ENCODE assay signal across 30 cellular contexts in the genomic region with DNA sequence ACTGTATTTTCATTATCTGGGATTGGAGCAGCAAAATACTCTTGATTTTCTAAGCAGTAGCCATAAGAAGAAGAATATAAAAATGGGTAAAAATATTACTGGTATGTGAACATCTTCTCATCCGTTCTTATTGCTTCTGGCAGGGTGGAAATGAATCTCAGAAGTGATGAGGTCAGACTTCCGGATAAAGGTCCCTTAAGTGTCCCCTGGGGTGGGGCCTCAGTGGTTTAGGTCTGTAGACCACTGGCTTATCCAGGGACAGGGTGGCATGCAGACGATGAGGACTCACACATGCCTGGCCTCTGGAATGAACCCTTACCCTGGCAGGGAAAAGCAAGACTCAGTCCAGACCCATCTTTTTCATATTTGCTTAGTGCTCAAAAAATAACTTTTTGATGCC.
DNase-seq lines count a peak whose midpoint lies in the region; ATAC-seq and TF ChIP-seq lines count a peak whose summit lies in the region.
"Had no signal": no experiment of that assay in that cellular context is flagged by ENCODE, and none has a peak within 500 bp of the region (broad histone marks: within the 10 kb centered on the region; RNA-seq: fewer than 3 reads in every experiment).

No MANE protein-coding gene starts in this region.

- H3K27ac Mint-ChIP-seq in central memory CD8-positive, alpha-beta T cell (ENCODE audit: low read depth), result peak overlapping the region; percentile 67
- H3K27ac Mint-ChIP-seq in activated T-helper 2 cell treated with anti-CD3 and anti-CD28 coated beads, Interferon-gamma antibody, Interleukin-2, Interleukin-4, amounts not matched to agents 10 μg/mL and 5 μg/mL and 100 μg/mL, durations not matched to agents 14 hours and 24 hours and 36 hours, result no peak overlapping the region
- H3K27ac Mint-ChIP-seq: activated T-cell treated with anti-CD3 and anti-CD28 coated beads, Interleukin-2, amount 50 U/mL, for 24 hours; nephron progenitor cell had no signal

- TF ChIP-seq CTCF in left ventricle myocardium inferior (IDR thresholded peaks at IDR 0.05; ENCODE audit: borderline replicate concordance), result no peak

- H3K27ac ChIP-seq in left ventricle myocardium inferior (replicated peaks) (peak overlapping the region; percentile 36), skeletal muscle tissue (ENCODE audit: low read depth, low read length) (peak overlapping the region; percentile 52)
- H3K27ac ChIP-seq: A549, pancreas, PC-9, VCaP had no signal

- intact Hi-C loops in left ventricle myocardium inferior (cut with micrococcal nuclease), result no loop called here
- intact Hi-C loops in activated T-helper 2 cell treated with anti-CD3 and anti-CD28 coated beads, Interferon-gamma antibody, Interleukin-2, Interleukin-4, amounts not matched to agents 10 μg/mL and 5 μg/mL and 100 μg/mL, durations not matched to agents 14 hours and 24 hours and 36 hours (cut with micrococcal nuclease), result no loop called here

- H3K27me3 ChIP-seq in left ventricle myocardium inferior (ENCODE audit: low read depth), result no peaks in the 10 kb centered on the region
- H3K27me3 ChIP-seq in skeletal muscle tissue (ENCODE audit: control insufficient read depth in 3 of 3, insufficient read depth in 3 of 3, low read length in 3 of 3), result no peaks in the 10 kb centered on the region
- H3K27me3 ChIP-seq: adrenal gland, pancreas had no signal

- H3K4me3 ChIP-seq in left ventricle myocardium inferior (no peak overlapping the region), skeletal muscle tissue (ENCODE audit: low read length in 3 of 3) (no peak overlapping the region)
- H3K4me3 ChIP-seq: A549, adrenal gland, mucosa of descending colon, pancreas, PC-9 had no signal

- no peak overlapping the region for H3K4me3 Mint-ChIP-seq in central memory CD8-positive, alpha-beta T cell
- no peak overlapping the region for H3K4me3 Mint-ChIP-seq in activated T-helper 2 cell treated with anti-CD3 and anti-CD28 coated beads, Interferon-gamma antibody, Interleukin-2, Interleukin-4, amounts not matched to agents 10 μg/mL and 5 μg/mL and 100 μg/mL, durations not matched to agents 14 hours and 24 hours and 36 hours (ENCODE audit: low read depth)
- H3K4me3 Mint-ChIP-seq: activated T-cell treated with anti-CD3 and anti-CD28 coated beads, Interleukin-2, amount 50 U/mL, for 24 hours; nephron progenitor cell; stimulated activated naive B cell treated with anti-CD40 and anti-IgM and Interleukin-4, amounts not matched to agents 10 μg/mL and 1 μg/mL and 100 μg/mL, for 72 hours had no signal

- no peak for ATAC-seq in central memory CD8-positive, alpha-beta T cell (replicated peaks; ENCODE audit: extremely low read depth, poor library complexity, severe bottlenecking)
- ATAC-seq in HG02938 (IDR thresholded peaks at IDR 0.05; ENCODE audit: unreplicated experiment), result no peak
- ATAC-seq: A549; mucosa of descending colon; pancreas; stimulated activated naive B cell treated with anti-CD40 and anti-IgM and Interleukin-4, amounts not matched to agents 10 μg/mL and 1 μg/mL and 100 μg/mL, for 72 hours had no signal

- H3K36me3 ChIP-seq in left ventricle myocardium inferior (no peaks in the 10 kb centered on the region), skeletal muscle tissue (ENCODE audit: control insufficient read depth in 3 of 3, insufficient read depth in 3 of 3, low read length in 3 of 3) (no peaks in the 10 kb centered on the region)
- H3K36me3 ChIP-seq: adrenal gland, BE2C, pancreas had no signal

- H3K9me3 Mint-ChIP-seq in central memory CD8-positive, alpha-beta T cell, result no peaks in the 10 kb centered on the region
- no peaks in the 10 kb centered on the region for H3K9me3 Mint-ChIP-seq in activated T-helper 2 cell treated with anti-CD3 and anti-CD28 coated beads, Interferon-gamma antibody, Interleukin-2, Interleukin-4, amounts not matched to agents 10 μg/mL and 5 μg/mL and 100 μg/mL, durations not matched to agents 14 hours and 24 hours and 36 hours
- H3K9me3 Mint-ChIP-seq: activated T-cell treated with anti-CD3 and anti-CD28 coated beads, Interleukin-2, amount 50 U/mL, for 24 hours; nephron progenitor cell; stimulated activated naive B cell treated with anti-CD40 and anti-IgM and Interleukin-4, amounts not matched to agents 10 μg/mL and 1 μg/mL and 100 μg/mL, for 72 hours had no signal

- peak; percentile 38 for DNase-seq in AG20443 (ENCODE audit: low spot score)
- no peak for DNase-seq in central memory CD8-positive, alpha-beta T cell (ENCODE audit: low spot score in 2 of 2)
- no peak for DNase-seq in left ventricle myocardium inferior
- no peak for DNase-seq in activated T-helper 2 cell treated with anti-CD3 and anti-CD28 coated beads, Interferon-gamma antibody, Interleukin-2, Interleukin-4, amounts not matched to agents 10 μg/mL and 5 μg/mL and 100 μg/mL, durations not matched to agents 14 hours and 24 hours and 36 hours (ENCODE audit: low spot score)
- no peak for DNase-seq in activated T-cell treated with anti-CD3 and anti-CD28 coated beads, Interleukin-2, amount 50 U/mL, for 48 hours
- no peak for DNase-seq in NAMALWA (ENCODE audit: low spot score)
- DNase-seq: activated CD4-positive, alpha-beta T cell treated with anti-CD3 and anti-CD28 coated beads for 48 hours; activated naive CD4-positive, alpha-beta T cell treated with Interleukin-2 at 50 U/mL for 16 hours; activated T-cell treated with anti-CD3 and anti-CD28 coated beads, Interleukin-2, amount 50 U/mL, for 24 hours; adrenal gland; BE2C; H7; IMR-90; islet precursor cell; mucosa of descending colon; NCI-H1048; NCI-H1694; NCI-H524 treated with DMSO at 0.1 percent for 48 hours; nephron progenitor cell; pancreas; PC-9; SHP77; stimulated activated CD4-positive, alpha-beta T cell treated with anti-CD3 and anti-CD28 coated beads, Interleukin-4, amount 100 ng/mL, for 24 hours; stimulated activated naive B cell treated with anti-CD40 and anti-IgM and Interleukin-4, amounts not matched to agents 10 μg/mL and 1 μg/mL and 100 μg/mL, for 72 hours; SW 1271; T-helper 9 cell had no signal

- H3K9me3 ChIP-seq in left ventricle myocardium inferior (replicated peaks) (no peaks in the 10 kb centered on the region), skeletal muscle tissue (ENCODE audit: control insufficient read depth in 3 of 3, low read length in 3 of 3) (no peaks in the 10 kb centered on the region)
- H3K9me3 ChIP-seq: A549, adrenal gland, BE2C, mucosa of descending colon, pancreas had no signal

- no peak overlapping the region for H3K9ac ChIP-seq in skeletal muscle tissue (ENCODE audit: low read depth in 1 of 3, low read length in 3 of 3)

- no peaks in the 10 kb centered on the region for H3K27me3 Mint-ChIP-seq in central memory CD8-positive, alpha-beta T cell
- peaks cover 10% of the 10 kb centered on the region for H3K27me3 Mint-ChIP-seq in activated T-helper 2 cell treated with anti-CD3 and anti-CD28 coated beads, Interferon-gamma antibody, Interleukin-2, Interleukin-4, amounts not matched to agents 10 μg/mL and 5 μg/mL and 100 μg/mL, durations not matched to agents 14 hours and 24 hours and 36 hours (ENCODE audit: low read depth)
- H3K27me3 Mint-ChIP-seq: activated T-cell treated with anti-CD3 and anti-CD28 coated beads, Interleukin-2, amount 50 U/mL, for 24 hours; stimulated activated naive B cell treated with anti-CD40 and anti-IgM and Interleukin-4, amounts not matched to agents 10 μg/mL and 1 μg/mL and 100 μg/mL, for 72 hours had no signal

- H3K36me3 Mint-ChIP-seq in central memory CD8-positive, alpha-beta T cell (ENCODE audit: insufficient read depth), result peaks cover 9% of the 10 kb centered on the region
- H3K36me3 Mint-ChIP-seq in activated T-helper 2 cell treated with anti-CD3 and anti-CD28 coated beads, Interferon-gamma antibody, Interleukin-2, Interleukin-4, amounts not matched to agents 10 μg/mL and 5 μg/mL and 100 μg/mL, durations not matched to agents 14 hours and 24 hours and 36 hours (ENCODE audit: low read depth), result no peaks in the 10 kb centered on the region

- H3K4me1 Mint-ChIP-seq in central memory CD8-positive, alpha-beta T cell, result peaks cover 17% of the 10 kb centered on the region
- H3K4me1 Mint-ChIP-seq in activated T-helper 2 cell treated with anti-CD3 and anti-CD28 coated beads, Interferon-gamma antibody, Interleukin-2, Interleukin-4, amounts not matched to agents 10 μg/mL and 5 μg/mL and 100 μg/mL, durations not matched to agents 14 hours and 24 hours and 36 hours (ENCODE audit: low read depth), result peaks cover 2% of the 10 kb centered on the region

- peaks cover 26% of the 10 kb centered on the region for H3K4me1 ChIP-seq in left ventricle myocardium inferior
- H3K4me1 ChIP-seq in skeletal muscle tissue (ENCODE audit: control insufficient read depth in 3 of 3, insufficient read depth in 3 of 3, low read length in 3 of 3), result peaks cover 0 to 5% (median 0%) of the 10 kb centered on the region in 3 donors
- H3K4me1 ChIP-seq: A549, BE2C had no signal
